22 cellular contexts compared by ENCODE assay signal in genomic region chr18:5842653-5843052, GRCh38. TPM values are rescaled to one million over a fixed set of nuclear protein-coding genes. Genes with fewer than 3 reads are reported as not detected.
"Had no signal": no experiment of that assay in that cellular context is flagged by ENCODE, and none has a peak within 500 bp of the region (broad histone marks: within the 10 kb centered on the region; RNA-seq: fewer than 3 reads in every experiment).

No MANE protein-coding gene starts in this region.

- H3K4me3 Mint-ChIP-seq: activated CD4-positive, alpha-beta T cell treated with anti-CD3 and anti-CD28 coated beads, Interleukin-2, amount 10 ng/mL, durations not matched to agents 7 days and 5 days; activated CD8-positive, alpha-beta T cell treated with anti-CD3 and anti-CD28 coated beads, Interleukin-2, amount 10 ng/mL, durations not matched to agents 7 days and 5 days; activated naive CD8-positive, alpha-beta T cell treated with anti-CD3 and anti-CD28 coated beads, Interleukin-2, amount 50 U/mL, for 24 hours; activated T-helper 1 cell treated with anti-CD3 and anti-CD28 coated beads, Interleukin-12 subunit alpha, Interleukin-12 subunit beta, Interleukin-2, Interleukin-4 antibody, amounts not matched to agents 30 ng/mL and 10 ng/mL and 1 ng/mL, durations not matched to agents 14 hours and 24 hours and 36 hours; natural killer cell; stimulated activated naive CD8-positive, alpha-beta T cell treated with anti-CD3 and anti-CD28 coated beads, Interleukin-15, amount 100 ng/mL, for 72 hours had no signal

- H3K4me1 Mint-ChIP-seq: activated CD4-positive, alpha-beta T cell treated with anti-CD3 and anti-CD28 coated beads, Interleukin-2, amount 10 ng/mL, durations not matched to agents 7 days and 5 days; activated naive CD8-positive, alpha-beta T cell treated with anti-CD3 and anti-CD28 coated beads, Interleukin-2, amount 50 U/mL, for 24 hours; natural killer cell; stimulated activated naive CD8-positive, alpha-beta T cell treated with anti-CD3 and anti-CD28 coated beads, Interleukin-15, amount 100 ng/mL, for 72 hours had no signal

- H3K27ac Mint-ChIP-seq: activated CD4-positive, alpha-beta T cell treated with anti-CD3 and anti-CD28 coated beads, Interleukin-2, amount 10 ng/mL, durations not matched to agents 7 days and 5 days; activated CD8-positive, alpha-beta T cell treated with anti-CD3 and anti-CD28 coated beads, Interleukin-2, amount 10 ng/mL, durations not matched to agents 7 days and 5 days; activated naive CD8-positive, alpha-beta T cell treated with anti-CD3 and anti-CD28 coated beads, Interleukin-2, amount 50 U/mL, for 24 hours; activated T-helper 1 cell treated with anti-CD3 and anti-CD28 coated beads, Interleukin-12 subunit alpha, Interleukin-12 subunit beta, Interleukin-2, Interleukin-4 antibody, amounts not matched to agents 30 ng/mL and 10 ng/mL and 1 ng/mL, durations not matched to agents 14 hours and 24 hours and 36 hours; natural killer cell; stimulated activated naive CD8-positive, alpha-beta T cell treated with anti-CD3 and anti-CD28 coated beads, Interleukin-15, amount 100 ng/mL, for 72 hours had no signal

- H3K9me3 ChIP-seq: left ventricle myocardium inferior, ovary, psoas muscle, right atrium auricular region, tibial artery had no signal

- H3K9me3 Mint-ChIP-seq: activated CD4-positive, alpha-beta T cell treated with anti-CD3 and anti-CD28 coated beads, Interleukin-2, amount 10 ng/mL, durations not matched to agents 7 days and 5 days; activated naive CD8-positive, alpha-beta T cell treated with anti-CD3 and anti-CD28 coated beads, Interleukin-2, amount 50 U/mL, for 24 hours; activated T-helper 1 cell treated with anti-CD3 and anti-CD28 coated beads, Interleukin-12 subunit alpha, Interleukin-12 subunit beta, Interleukin-2, Interleukin-4 antibody, amounts not matched to agents 30 ng/mL and 10 ng/mL and 1 ng/mL, durations not matched to agents 14 hours and 24 hours and 36 hours; natural killer cell; stimulated activated naive CD8-positive, alpha-beta T cell treated with anti-CD3 and anti-CD28 coated beads, Interleukin-15, amount 100 ng/mL, for 72 hours had no signal

- H3K4me1 ChIP-seq: heart right ventricle, left ventricle myocardium inferior, psoas muscle, right atrium auricular region, tibial artery had no signal

- H3K36me3 Mint-ChIP-seq: natural killer cell had no signal

- DNase-seq: activated CD4-positive, alpha-beta T cell treated with anti-CD3 and anti-CD28 coated beads, Interleukin-2, amount 10 ng/mL, durations not matched to agents 7 days and 5 days; activated CD8-positive, alpha-beta T cell treated with anti-CD3 and anti-CD28 coated beads, Interleukin-2, amount 10 ng/mL, durations not matched to agents 7 days and 5 days; activated gamma-delta T cell; activated naive CD4-positive, alpha-beta T cell treated with anti-CD3 and anti-CD28 coated beads, Interleukin-2, amount 50 U/mL, for 16 hours; activated naive CD8-positive, alpha-beta T cell treated with anti-CD3 and anti-CD28 coated beads, Interleukin-2, amount 50 U/mL, for 24 hours; cortex of kidney; foreskin fibroblast; heart right ventricle; left ventricle myocardium inferior; midbrain; natural killer cell; ovary; psoas muscle; stimulated activated CD4-positive, alpha-beta T cell treated with anti-CD3 and anti-CD28 coated beads, Interleukin-12 subunit alpha, Interleukin-12 subunit beta, amount 100 ng/mL, for 4 hours; stimulated activated naive CD8-positive, alpha-beta T cell treated with anti-CD3 and anti-CD28 coated beads, Interleukin-15, amount 100 ng/mL, for 72 hours; tibial artery had no signal

- H3K36me3 ChIP-seq: cardiac muscle cell, heart right ventricle, left ventricle myocardium inferior, ovary, right atrium auricular region, tibial artery had no signal

- H3K27me3 ChIP-seq: cardiac muscle cell, ovary, right atrium auricular region, tibial artery had no signal

- H3K27ac ChIP-seq: cardiac muscle cell, epithelial cell of prostate, heart right ventricle, left ventricle myocardium inferior, ovary, psoas muscle, right atrium auricular region, tibial artery had no signal

- H3K4me3 ChIP-seq: cardiac muscle cell, heart right ventricle, left ventricle myocardium inferior, ovary, psoas muscle, right atrium auricular region, tibial artery had no signal

RNA-seq across cellular contexts. Expression of gene TMEM200C, which starts 52.7 kb away (rescaled TPM):
- total RNA-seq: activated CD4-positive, alpha-beta T cell treated with anti-CD3 and anti-CD28 coated beads, Interleukin-2, amount 10 ng/mL, durations not matched to agents 7 days and 5 days; activated CD8-positive, alpha-beta T cell treated with anti-CD3 and anti-CD28 coated beads, Interleukin-2, amount 10 ng/mL, durations not matched to agents 7 days and 5 days; activated T-helper 1 cell treated with anti-CD3 and anti-CD28 coated beads, Interleukin-12 subunit alpha, Interleukin-12 subunit beta, Interleukin-2, Interleukin-4 antibody, amounts not matched to agents 30 ng/mL and 10 ng/mL and 1 ng/mL, durations not matched to agents 14 hours and 24 hours and 36 hours; lung microvascular endothelial cell; natural killer cell; T-helper 2 cell treated with Interferon-gamma antibody and Interleukin-4, amounts not matched to agents 100 ng/mL and 5 ng/mL, for 36 hours had no signal
